In genomic region chr19:8686549-8686948, GRCh38 we compare ENCODE assay signal across 22 cellular contexts. TPM values are rescaled to one million over a fixed set of nuclear protein-coding genes. Genes with fewer than 3 reads are reported as not detected.
"Had no signal": no experiment of that assay in that cellular context is flagged by ENCODE, and none has a peak within 500 bp of the region (broad histone marks: within the 10 kb centered on the region; RNA-seq: fewer than 3 reads in every experiment).

No MANE protein-coding gene starts in this region.

- H3K27ac ChIP-seq: HL-60, SJSA1, SK-N-MC had no signal

- DNase-seq: Kasumi-1, KG1, MM.1S, NCI-H1092 treated with DMSO at 0.1 percent for 48 hours, NCI-H1436, NCI-H187, NCI-H2029, NCI-H2081 treated with DMSO at 0.1 percent for 48 hours, NCI-H2171, NCI-H226, NCI-H446, NCI-H510A, NCI-H524 treated with DMSO at 0.1 percent for 48 hours, NCI-H69, NCI-H774, Right ventricle myocardium superior, RPMI8226, SIG-M5 had no signal

- H3K9me3 ChIP-seq: SJSA1 had no signal

- H3K36me3 ChIP-seq: SJSA1 had no signal

- H3K27me3 ChIP-seq: SJSA1 had no signal

- H3K4me3 ChIP-seq: SJSA1, SK-N-MC had no signal

- H3K4me1 ChIP-seq: SJSA1 had no signal

RNA-seq across cellular contexts. Expression of gene ACTL9, which starts 12.0 kb away (rescaled TPM):
- total RNA-seq: M059J, Right ventricle myocardium superior, SJSA1 had no signal

RNA-seq across cellular contexts. Expression of gene OR2Z1, which starts 34.9 kb away (rescaled TPM):
- total RNA-seq: M059J, Right ventricle myocardium superior, SJSA1 had no signal

RNA-seq across cellular contexts. Expression of gene NFILZ, which starts 56.1 kb away (rescaled TPM):
- total RNA-seq: M059J, Right ventricle myocardium superior, SJSA1 had no signal
